Comparison of ENCODE assay signal across 8 cellular contexts in genomic region chr2:62724886-62725711, GRCh38. TPM values are rescaled to one million over a fixed set of nuclear protein-coding genes. Genes with fewer than 3 reads are reported as not detected.
DNase-seq lines count a peak whose midpoint lies in the region; ATAC-seq and TF ChIP-seq lines count a peak whose summit lies in the region.

No MANE protein-coding gene starts in this region.

- no peaks in the 10 kb centered on the region for H4K20me1 ChIP-seq in PC-3 (ENCODE audit: low read length)

- TF ChIP-seq CTCF in GM13977 (IDR thresholded peaks at IDR 0.05; ENCODE audit: extremely low read depth, insufficient read depth, missing control alignments) (peak; percentile 27), PC-3 (conservative IDR thresholded peaks at IDR 0.05; ENCODE audit: low read depth, low read length) (peak; percentile 70), epithelial cell of proximal tubule (conservative IDR thresholded peaks at IDR 0.05; ENCODE audit: low read depth, low read length) (peak; percentile 51), progenitor cell of endocrine pancreas (IDR thresholded peaks at IDR 0.05; ENCODE audit: unreplicated experiment) (peak; percentile 47)

- in situ Hi-C loops in GM13977 (cut with MboI; ENCODE audit: low pct_unique_long_range_greater_than_20kb, low sequenced_read_pairs, unreplicated experiment) = no loop called here

- H3K27ac Mint-ChIP-seq in progenitor cell of endocrine pancreas = peak overlapping the region; percentile 37

- peaks cover 4% of the 10 kb centered on the region for H3K4me1 Mint-ChIP-seq in progenitor cell of endocrine pancreas (ENCODE audit: low read depth)

- no peaks in the 10 kb centered on the region for H3K9me3 ChIP-seq in PC-3 (ENCODE audit: low read length)

- CTCF ChIA-PET in PC-3 (lab: Charles Lee) = no interaction called here

- H3K27me3 ChIP-seq in PC-3 (ENCODE audit: low read length) = no peaks in the 10 kb centered on the region

- H3K9ac ChIP-seq in PC-3 (ENCODE audit: low read length) = no peak overlapping the region

- ATAC-seq in PC-3 = peak; percentile 56
- no peak for ATAC-seq in GM18867 (IDR thresholded peaks at IDR 0.05; ENCODE audit: unreplicated experiment)

- POLR2A ChIA-PET in PC-3 (lab: Charles Lee; ENCODE audit: unreplicated experiment) = no interaction called here

- no TSS peak for BruUV-seq in PC-3 (replicated peaks; lab: Mats Ljungman, UMichigan)

- intact Hi-C loops in PC-3 (cut with micrococcal nuclease) = no loop called here

- H3K4me3 Mint-ChIP-seq in progenitor cell of endocrine pancreas (ENCODE audit: low read depth) = no peak overlapping the region

- H3K4me1 ChIP-seq in PC-3 (ENCODE audit: insufficient read depth, low read length) = no peaks in the 10 kb centered on the region

- no peak overlapping the region for H2AFZ ChIP-seq in PC-3 (ENCODE audit: low read length)

- H3K4me2 ChIP-seq in PC-3 (ENCODE audit: low read length) = no peak overlapping the region

- peaks cover 82% of the 10 kb centered on the region for H3K79me2 ChIP-seq in PC-3 (ENCODE audit: low read length)

- H3K4me3 ChIP-seq in PC-3 (ENCODE audit: low read length) (no peak overlapping the region), epithelial cell of proximal tubule (ENCODE audit: low read depth, low read length) (no peak overlapping the region)

- H3K9me2 ChIP-seq in PC-3 (replicated peaks; ENCODE audit: low read length) = no peaks in the 10 kb centered on the region

- H3K27ac ChIP-seq in PC-3 (ENCODE audit: low read length) = no peak overlapping the region

- H3K27me3 Mint-ChIP-seq in progenitor cell of endocrine pancreas = no peaks in the 10 kb centered on the region

- no peaks in the 10 kb centered on the region for H3F3A ChIP-seq in PC-3 (ENCODE audit: low read length, unreplicated experiment)

- DNase-seq in GM13977 (ENCODE audit: low spot score) (no peak), PC-3 (peak; percentile 52), epithelial cell of proximal tubule (ENCODE audit: low read depth) (no peak), progenitor cell of endocrine pancreas (ENCODE audit: low spot score, unreplicated experiment) (no peak), NCI-H1436 (lab: John Stamatoyannopoulos, UW) (no peak), NCI-H226 (no peak)
- no peak for DNase-seq in stimulated activated naive CD4-positive, alpha-beta T cell treated with Interleukin-2 at 50 U/mL for 16 hours (lab: John Stamatoyannopoulos, UW)

- H3K9me3 Mint-ChIP-seq in progenitor cell of endocrine pancreas (ENCODE audit: low read depth) = peaks cover 15% of the 10 kb centered on the region

- peaks cover 4% of the 10 kb centered on the region for H3K36me3 ChIP-seq in PC-3 (ENCODE audit: low read depth, low read length)

- H3K36me3 Mint-ChIP-seq in progenitor cell of endocrine pancreas (ENCODE audit: insufficient read depth) = peaks cover 17% of the 10 kb centered on the region

RNA-seq across cellular contexts. Expression of gene EHBP1, which starts 19.6 kb away (rescaled TPM):
- 25.7 and 35.1 TPM in 2 replicates for total RNA-seq in PC-3 (2014; rRNA removed)
- total RNA-seq in epithelial cell of proximal tubule = 18.1 and 20.9 TPM in 2 replicates
- total RNA-seq in progenitor cell of endocrine pancreas = 45.6 and 49.9 TPM in 2 replicates
